In the genomic region with DNA sequence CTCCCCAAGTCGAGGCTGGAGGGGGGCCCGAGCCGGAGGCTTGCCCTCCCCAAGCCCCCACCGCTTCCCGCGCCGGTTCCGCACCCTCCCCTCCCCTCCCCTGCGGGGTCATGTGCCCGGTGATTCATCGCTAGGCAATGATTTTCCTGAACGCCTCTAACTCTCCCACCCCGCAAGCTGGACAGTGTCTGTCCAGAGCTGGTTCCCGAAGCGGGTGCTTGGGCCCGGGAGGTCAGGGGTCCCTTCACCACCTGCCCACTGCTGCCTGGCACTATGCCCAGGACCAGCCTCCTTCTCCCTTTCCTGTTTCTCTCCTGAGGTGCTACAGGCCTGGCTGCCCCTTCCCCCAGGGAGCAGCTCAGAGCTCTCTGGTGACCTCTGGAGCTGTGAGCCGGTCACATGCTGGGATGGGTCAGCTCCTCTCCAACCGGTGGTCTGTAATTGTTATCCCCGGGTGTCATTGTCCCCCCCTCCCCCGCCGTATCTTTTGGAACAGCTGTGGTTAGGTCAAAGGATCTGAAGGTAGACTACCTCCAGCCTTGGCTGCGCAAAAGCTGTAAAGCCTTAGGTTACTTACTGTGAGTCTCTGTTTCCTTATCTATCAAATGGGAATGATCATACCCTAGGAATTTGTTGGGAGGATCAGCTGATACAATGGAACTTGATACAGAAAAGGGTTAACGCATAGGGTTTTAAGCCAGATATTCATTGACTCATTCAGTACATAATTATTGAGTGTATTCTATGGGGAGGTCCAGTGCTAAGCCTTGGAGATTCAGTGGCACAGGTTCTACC, we compare ENCODE assay signal across 8 cellular contexts. TPM values are rescaled to one million over a fixed set of nuclear protein-coding genes. Genes with fewer than 3 reads are reported as not detected.
DNase-seq lines count a peak whose midpoint lies in the region; ATAC-seq, FAIRE-seq and TF ChIP-seq lines count a peak whose summit lies in the region.

No MANE protein-coding gene starts in this region.

- no peaks in the 10 kb centered on the region for H3K27me3 Mint-ChIP-seq in activated B cell treated with CpG ODN at 0.5 μM for 24 hours
- H3K27me3 Mint-ChIP-seq in chondrocyte (ENCODE audit: low read depth) = no peaks in the 10 kb centered on the region

- H3K4me1 ChIP-seq in A549 (peaks cover 15% of the 10 kb centered on the region), skeletal muscle tissue (ENCODE audit: control insufficient read depth in 3 of 3, insufficient read depth in 3 of 3, low read length in 3 of 3) (peaks cover 19 to 26% (median 25%) of the 10 kb centered on the region in 3 donors)

- 9% methylated on average over 10 of the region's 23 CpGs for WGBS in A549 (ENCODE audit: missing lambda C conversion rate)

- H3K36me3 ChIP-seq in skeletal muscle tissue (ENCODE audit: control insufficient read depth in 3 of 3, insufficient read depth in 3 of 3, low read length in 3 of 3) = no peaks in the 10 kb centered on the region

- TF ChIP-seq EP300 in A549 (IDR thresholded peaks at IDR 0.05) = no peak

- H3K27ac Mint-ChIP-seq in activated B cell treated with CpG ODN at 0.5 μM for 24 hours (peak overlapping the region; percentile 59), chondrocyte (ENCODE audit: unreplicated experiment) (peak overlapping the region; percentile 92)

- ATAC-seq in A549 (peak; percentile 69 to 71), GM19035 (IDR thresholded peaks at IDR 0.05; ENCODE audit: unreplicated experiment) (peak; percentile 1), activated B cell treated with CpG ODN at 0.5 μM for 24 hours (ENCODE audit: low read depth) (peak; percentile 23), GM18517 (IDR thresholded peaks at IDR 0.05; ENCODE audit: unreplicated experiment) (no peak)

- no peaks in the 10 kb centered on the region for H3K27me3 ChIP-seq in skeletal muscle tissue (ENCODE audit: control insufficient read depth in 3 of 3, insufficient read depth in 3 of 3, low read length in 3 of 3)

- peak overlapping the region; percentile 98 for H3K4me2 ChIP-seq in A549

- no peaks in the 10 kb centered on the region for H3K9me3 ChIP-seq in A549
- no peaks in the 10 kb centered on the region for H3K9me3 ChIP-seq in skeletal muscle tissue (ENCODE audit: control insufficient read depth in 3 of 3, low read length in 3 of 3)

- TF ChIP-seq POLR2A in A549 (IDR thresholded peaks at IDR 0.05; ENCODE audit: low read length) = no peak

- no peaks in the 10 kb centered on the region for H3K9me3 Mint-ChIP-seq in activated B cell treated with CpG ODN at 0.5 μM for 24 hours
- no peaks in the 10 kb centered on the region for H3K9me3 Mint-ChIP-seq in chondrocyte (ENCODE audit: low read depth)

- TF ChIP-seq CTCF in A549 (IDR thresholded peaks at IDR 0.05) (no peak), activated B cell treated with CpG ODN at 0.5 μM for 24 hours (IDR thresholded peaks at IDR 0.05) (no peak), chondrocyte (IDR thresholded peaks at IDR 0.05) (no peak)

- FAIRE-seq in A549 (lab: Jason Lieb, UNC) (no peak), islet of Langerhans (lab: Jason Lieb, UNC) (peak; percentile 30)

- H3K27ac ChIP-seq in A549 = peak overlapping the region; percentile 86 to 95
- peak overlapping the region; percentile 89 for H3K27ac ChIP-seq in skeletal muscle tissue (ENCODE audit: low read depth, low read length)

- H3K4me3 Mint-ChIP-seq in activated B cell treated with CpG ODN at 0.5 μM for 24 hours = peak overlapping the region; percentile 86
- peak overlapping the region; percentile 82 for H3K4me3 Mint-ChIP-seq in chondrocyte (ENCODE audit: unreplicated experiment)

- POLR2A ChIA-PET in A549 (lab: Yijun Ruan, JAX) (interaction anchor here (0.9 to 3.4 kb wide), 8 partner anchors 11 to 218 kb away, joined by 3 to 15 read pairs (median 4); a partner anchor contains a TSS), activated B cell treated with CpG ODN at 0.5 μM for 24 hours (lab: Charles Lee) (interaction anchor here (0.5 to 4.3 kb wide), 7 partner anchors 11 to 205 kb away, joined by 3 to 43 read pairs (median 8); a partner anchor contains a TSS)

- peak; percentile 49 to 70 for DNase-seq in A549 (ENCODE audit: low read depth in 1 of 2, low spot score in 1 of 2)
- DNase-seq in M059J (ENCODE audit: low read depth) = peak; percentile 92
- DNase-seq in activated B cell treated with CpG ODN at 0.5 μM for 24 hours = peak; percentile 45
- DNase-seq in chondrocyte (ENCODE audit: low spot score) = no peak

- H3K4me1 Mint-ChIP-seq in activated B cell treated with CpG ODN at 0.5 μM for 24 hours (peaks cover 28% of the 10 kb centered on the region), chondrocyte (ENCODE audit: low read depth) (peaks cover 28% of the 10 kb centered on the region)

- TF ChIP-seq RAD21 in A549 (conservative IDR thresholded peaks at IDR 0.05 in 1 of 2, IDR thresholded peaks at IDR 0.05 in 1 of 2) = no peak; a peak in 1 of 5 replicates

- peak overlapping the region; percentile 86 to 91 (median 88) for H3K9ac ChIP-seq in skeletal muscle tissue (ENCODE audit: low read depth in 1 of 3, low read length in 3 of 3)

- H3K4me3 ChIP-seq in A549 (peak overlapping the region; percentile 93), skeletal muscle tissue (ENCODE audit: low read length in 3 of 3) (peak overlapping the region; percentile 90 to 92 (median 91))

- intact Hi-C loops in activated B cell treated with CpG ODN at 0.5 μM for 24 hours (cut with micrococcal nuclease) = loop anchor here (2.0 to 10.0 kb wide), 5 partner anchors 55 to 495 kb away; a partner anchor contains a TSS

- CTCF ChIA-PET in A549 (lab: Yijun Ruan, JAX) = interaction anchor here (0.7 to 13.2 kb wide), 13 partner anchors 11 to 219 kb away, joined by 3 to 261 read pairs (median 7); a partner anchor contains a TSS
- CTCF ChIA-PET in activated B cell treated with CpG ODN at 0.5 μM for 24 hours (lab: Charles Lee) = interaction anchor here (1.1 to 7.3 kb wide), 5 partner anchors 17 to 218 kb away, joined by 3 to 112 read pairs (median 16); a partner anchor contains a TSS

- H3K36me3 Mint-ChIP-seq in activated B cell treated with CpG ODN at 0.5 μM for 24 hours (ENCODE audit: low read depth) (peaks cover 3% of the 10 kb centered on the region), chondrocyte (ENCODE audit: low read depth) (peaks cover 1% of the 10 kb centered on the region)

TF ChIP-seq in A549, 52 proteins besides CTCF, POLR2A, EP300 and RAD21 (continues in another document):
- TF ChIP-seq JUNB (IDR thresholded peaks at IDR 0.05) (peak; percentile 23; the same call in 1 of the 2 replicates), PHF8 (IDR thresholded peaks at IDR 0.05; ENCODE audit: borderline replicate concordance, low read depth) (0 out of 2 replicates have a peak, but pooled peaks have one; percentile 7)
- TF ChIP-seq, protein P1, sequence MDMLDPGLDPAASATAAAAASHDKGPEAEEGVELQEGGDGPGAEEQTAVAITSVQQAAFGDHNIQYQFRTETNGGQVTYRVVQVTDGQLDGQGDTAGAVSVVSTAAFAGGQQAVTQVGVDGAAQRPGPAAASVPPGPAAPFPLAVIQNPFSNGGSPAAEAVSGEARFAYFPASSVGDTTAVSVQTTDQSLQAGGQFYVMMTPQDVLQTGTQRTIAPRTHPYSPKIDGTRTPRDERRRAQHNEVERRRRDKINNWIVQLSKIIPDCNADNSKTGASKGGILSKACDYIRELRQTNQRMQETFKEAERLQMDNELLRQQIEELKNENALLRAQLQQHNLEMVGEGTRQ (IDR thresholded peaks at IDR 0.05) = peak; percentile 60
- TF ChIP-seq, protein P2, sequence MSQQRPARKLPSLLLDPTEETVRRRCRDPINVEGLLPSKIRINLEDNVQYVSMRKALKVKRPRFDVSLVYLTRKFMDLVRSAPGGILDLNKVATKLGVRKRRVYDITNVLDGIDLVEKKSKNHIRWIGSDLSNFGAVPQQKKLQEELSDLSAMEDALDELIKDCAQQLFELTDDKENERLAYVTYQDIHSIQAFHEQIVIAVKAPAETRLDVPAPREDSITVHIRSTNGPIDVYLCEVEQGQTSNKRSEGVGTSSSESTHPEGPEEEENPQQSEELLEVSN (IDR thresholded peaks at IDR 0.05; ENCODE audit: borderline replicate concordance, low read depth) = no peak

RNA-seq across cellular contexts. Expression of a gene that starts 0.7 kb away (rescaled TPM):
- polyA plus RNA-seq in A549 (2011; rRNA removed) = 13.5 and 15.4 TPM in 2 replicates
- polyA plus RNA-seq in A549 (2012; cell fraction: cytosol; rRNA removed) = 6.9 and 7.2 TPM in 2 replicates
- polyA plus RNA-seq in A549 (2012; cell fraction: nucleus; rRNA removed) = 5.4 and 6.3 TPM in 2 replicates
- 11.1 to 15.2 TPM (median 11.2 TPM) in 3 replicates for polyA plus RNA-seq in A549 (2017; fragmentation: RNase III; extraction: RNeasy Plus Mini Kit Qiagen cat#74134 plus additional on column Dnase treatment)
- polyA minus RNA-seq in A549 (2011; rRNA and poly(A)+ RNA removed) = 8.3 TPM in 2 replicates
- 35.1 and 52.7 TPM in 2 replicates for total RNA-seq in M059J (2014; rRNA removed; shearing (Covaris generic))
- total RNA-seq in activated B cell treated with CpG ODN at 0.5 μM for 24 hours = 14.5 and 16.7 TPM in 2 replicates
- 14.5 to 22.1 TPM (median 20.3 TPM) in 3 replicates for total RNA-seq in chondrocyte
- total RNA-seq in skeletal muscle tissue = 2.6 TPM

RNA-seq across cellular contexts. Expression of a gene that starts 42.3 kb away (rescaled TPM):
- not detected in 2 replicates for polyA plus RNA-seq in A549 (2011; rRNA removed)
- polyA plus RNA-seq in A549 (2012; cell fraction: cytosol; rRNA removed) = not detected in 2 replicates
- not detected in 2 replicates for polyA plus RNA-seq in A549 (2012; cell fraction: nucleus; rRNA removed)
- not detected in 3 replicates for polyA plus RNA-seq in A549 (2017; fragmentation: RNase III; extraction: RNeasy Plus Mini Kit Qiagen cat#74134 plus additional on column Dnase treatment)
- polyA minus RNA-seq in A549 (2011; rRNA and poly(A)+ RNA removed) = not detected in 2 replicates
- not detected in 2 replicates for total RNA-seq in M059J (2014; rRNA removed; shearing (Covaris generic))
- not detected in 2 replicates for total RNA-seq in activated B cell treated with CpG ODN at 0.5 μM for 24 hours
- not detected in 3 replicates for total RNA-seq in chondrocyte
- total RNA-seq in skeletal muscle tissue = not detected

RNA-seq across cellular contexts. Expression of a gene that starts 54.7 kb away (rescaled TPM):
- polyA plus RNA-seq in A549 (2011; rRNA removed) (62.8 and 77.7 TPM in 2 replicates), A549 (2017; fragmentation: RNase III; extraction: RNeasy Plus Mini Kit Qiagen cat#74134 plus additional on column Dnase treatment) (54.3 to 59.0 TPM (median 57.3 TPM) in 3 replicates)
- 69.6 and 75.1 TPM in 2 replicates for polyA plus RNA-seq in A549 (2012; cell fraction: cytosol; rRNA removed)
- 37.7 and 54.2 TPM in 2 replicates for polyA plus RNA-seq in A549 (2012; cell fraction: nucleus; rRNA removed)
- polyA minus RNA-seq in A549 (2011; rRNA and poly(A)+ RNA removed) = 29.6 and 30.8 TPM in 2 replicates
- total RNA-seq in M059J (2014; rRNA removed; shearing (Covaris generic)) = 57.2 and 65.7 TPM in 2 replicates
- total RNA-seq in activated B cell treated with CpG ODN at 0.5 μM for 24 hours (56.4 and 57.7 TPM in 2 replicates), chondrocyte (27.6 to 36.2 TPM (median 28.3 TPM) in 3 replicates), skeletal muscle tissue (23.5 TPM)
